8 cellular contexts compared by ENCODE assay signal in genomic region chr2:53785378-53785777, GRCh38. TPM values are rescaled to one million over a fixed set of nuclear protein-coding genes. Genes with fewer than 3 reads are reported as not detected.
A peak's percentile ranks its signal among the peaks of the same experiment; 100 is the strongest.
DNase-seq lines count a peak whose midpoint lies in the region; ATAC-seq and TF ChIP-seq lines count a peak whose summit lies in the region.

No MANE protein-coding gene starts in this region.

- H3K36me3 ChIP-seq in cardiac muscle cell (no peaks in the 10 kb centered on the region), adipocyte (ENCODE audit: control insufficient read depth, insufficient read depth, low read length, severe bottlenecking) (no peaks in the 10 kb centered on the region), right lobe of liver (no peaks in the 10 kb centered on the region), urinary bladder (ENCODE audit: insufficient read depth) (no peaks in the 10 kb centered on the region)

- TF ChIP-seq CTCF in cardiac muscle cell (IDR thresholded peaks at IDR 0.05; ENCODE audit: low read depth, low read length), result no peak
- TF ChIP-seq CTCF in right lobe of liver (IDR thresholded peaks at IDR 0.05), result no peak

- intact Hi-C loops in right cardiac atrium (cut with DNase I) (no loop called here), right lobe of liver (cut with DNase I) (no loop called here)

- ATAC-seq in right cardiac atrium, result no peak
- no peak for ATAC-seq in right lobe of liver

- H3K9ac ChIP-seq in adipocyte (ENCODE audit: low read length), result peak overlapping the region; percentile 94

- H3K4me3 ChIP-seq in cardiac muscle cell, result peak overlapping the region; percentile 71
- no peak overlapping the region for H3K4me3 ChIP-seq in right cardiac atrium (ENCODE audit: low read length)
- peak overlapping the region; percentile 100 for H3K4me3 ChIP-seq in adipocyte (ENCODE audit: low read length)
- peak overlapping the region; percentile 93 to 98 (median 98) for H3K4me3 ChIP-seq in right lobe of liver
- H3K4me3 ChIP-seq in urinary bladder (ENCODE audit: low read depth, low read length), result peak overlapping the region; percentile 17

- H3K9me3 ChIP-seq in cardiac muscle cell (ENCODE audit: low read depth) (no peaks in the 10 kb centered on the region), right cardiac atrium (ENCODE audit: control insufficient read depth, low read length) (no peaks in the 10 kb centered on the region), adipocyte (ENCODE audit: control insufficient read depth, low read length) (no peaks in the 10 kb centered on the region), right lobe of liver (no peaks in the 10 kb centered on the region)

- H3K27ac ChIP-seq in cardiac muscle cell (peak overlapping the region; percentile 88), right cardiac atrium (ENCODE audit: low read length) (no peak overlapping the region), right lobe of liver (no peak overlapping the region), urinary bladder (ENCODE audit: low read depth) (no peak overlapping the region)

- peaks cover 34% of the 10 kb centered on the region for H3K4me1 ChIP-seq in cardiac muscle cell (ENCODE audit: low read depth)
- H3K4me1 ChIP-seq in right cardiac atrium (ENCODE audit: control insufficient read depth, insufficient read depth, low read length), result peaks cover 1% of the 10 kb centered on the region
- peaks cover 23% of the 10 kb centered on the region for H3K4me1 ChIP-seq in adipocyte (ENCODE audit: control insufficient read depth, insufficient read depth, low read length)
- peaks cover 0 to 25% (median 6%) of the 10 kb centered on the region in 4 donors for H3K4me1 ChIP-seq in right lobe of liver
- peaks cover 2% of the 10 kb centered on the region for H3K4me1 ChIP-seq in urinary bladder (ENCODE audit: insufficient read depth)

- TF ChIP-seq POLR2A in right lobe of liver (IDR thresholded peaks at IDR 0.05), result no peak

- DNase-seq in cardiac muscle cell (ENCODE audit: low read depth in 1 of 2, low spot score in 1 of 2), result peak in 1 of 2 donors; percentile 11
- DNase-seq in right cardiac atrium, result no peak
- no peak for DNase-seq in adipocyte (ENCODE audit: low read depth)
- no peak for DNase-seq in right lobe of liver
- no peak for DNase-seq in stimulated activated CD4-positive, alpha-beta T cell treated with anti-CD3 and anti-CD28 coated beads, Interleukin-4, amount 100 ng/mL, for 1 hour
- no peak for DNase-seq in SW480 (ENCODE audit: low spot score)
- DNase-seq in NCI-H774 (lab: John Stamatoyannopoulos, UW), result no peak

- H3K27me3 ChIP-seq in cardiac muscle cell (no peaks in the 10 kb centered on the region), right cardiac atrium (ENCODE audit: control insufficient read depth, insufficient read depth) (no peaks in the 10 kb centered on the region), adipocyte (replicated peaks; ENCODE audit: control insufficient read depth, insufficient read depth, low read length) (no peaks in the 10 kb centered on the region), right lobe of liver (no peaks in the 10 kb centered on the region)

- WGBS in right cardiac atrium, result 50% methylated on average over 11 of the region's 11 CpGs
- WGBS in right lobe of liver (ENCODE audit: insufficient coverage, low coverage, low lambda C conversion rate, missing lambda C conversion rate), result 47% methylated on average over 8 of the region's 11 CpGs
- WGBS in urinary bladder, result 43% methylated on average over 11 of the region's 11 CpGs

RNA-seq across cellular contexts. Expression of gene ASB3, which starts 1.4 kb away (rescaled TPM):
- 30.1 and 36.5 TPM in 2 replicates for total RNA-seq in cardiac muscle cell
- polyA plus RNA-seq in cardiac muscle cell, result 34.4 and 48.1 TPM in 2 replicates
- 10 to 100 TPM; 10.0 to 18.0 (median 15.7) TPM for total RNA-seq in right cardiac atrium
- 8.2 TPM for polyA plus RNA-seq in right cardiac atrium
- 1 to 10 TPM; 3.6 to 8.4 (median 5.3) TPM for total RNA-seq in right lobe of liver
- 51.2 TPM for total RNA-seq in urinary bladder
- polyA plus RNA-seq in urinary bladder, result 9.0 TPM

RNA-seq across cellular contexts. Expression of gene ERLEC1, which starts 1.5 kb away (rescaled TPM):
- 50.8 and 106 TPM in 2 replicates for total RNA-seq in cardiac muscle cell
- polyA plus RNA-seq in cardiac muscle cell, result 46.1 and 50.1 TPM in 2 replicates
- total RNA-seq in right cardiac atrium, result 10 to 100 TPM; 39.7 to 45.8 (median 40.5) TPM
- polyA plus RNA-seq in right cardiac atrium, result 29.1 TPM
- total RNA-seq in right lobe of liver, result 10 to 100 TPM; 18.0 to 40.0 (median 22.1) TPM
- 97.7 TPM for total RNA-seq in urinary bladder
- polyA plus RNA-seq in urinary bladder, result 49.7 TPM

RNA-seq across cellular contexts. Expression of gene CHAC2, which starts 17.8 kb away (rescaled TPM):
- 2.8 and 3.0 TPM in 2 replicates for total RNA-seq in cardiac muscle cell
- 3.7 and 4.1 TPM in 2 replicates for polyA plus RNA-seq in cardiac muscle cell
- 1 to 10 TPM; 2.1 to 3.5 (median 3.0) TPM for total RNA-seq in right cardiac atrium
- 3.8 TPM for polyA plus RNA-seq in right cardiac atrium
- 1 to 10 TPM; 1.2 to 4.3 (median 2.5) TPM for total RNA-seq in right lobe of liver
- 2.3 TPM for total RNA-seq in urinary bladder
- polyA plus RNA-seq in urinary bladder, result 1.4 TPM
